In the genomic region with DNA sequence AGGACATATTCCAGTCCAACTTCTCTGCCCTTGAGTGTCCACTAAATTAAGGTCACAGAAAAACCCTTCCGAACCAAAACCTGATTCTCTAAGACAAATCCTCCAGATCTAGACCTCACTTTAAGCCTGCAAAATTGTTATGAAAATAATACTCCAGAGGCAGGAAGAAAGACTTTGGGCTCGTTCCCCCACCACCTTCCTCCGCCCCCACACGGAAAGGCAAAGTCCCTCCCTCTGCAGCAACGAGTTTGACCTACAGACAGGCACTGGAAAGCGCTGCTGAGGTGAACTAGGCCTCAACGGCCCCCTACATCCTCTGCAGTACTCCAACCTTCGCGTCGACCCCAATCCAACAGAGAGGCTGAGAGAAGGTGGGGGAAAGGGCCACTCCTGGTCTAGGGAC, we compare ENCODE assay signal across 8 cellular contexts. TPM values are rescaled to one million over a fixed set of nuclear protein-coding genes. Genes with fewer than 3 reads are reported as not detected.
DNase-seq lines count a peak whose midpoint lies in the region; ATAC-seq and TF ChIP-seq lines count a peak whose summit lies in the region.

No MANE protein-coding gene starts in this region.

- no peaks in the 10 kb centered on the region for H3K27me3 ChIP-seq in BE2C
- H3K27me3 ChIP-seq in left ventricle myocardium inferior (ENCODE audit: low read depth), result no peaks in the 10 kb centered on the region

- no peak for TF ChIP-seq CTCF in BE2C (IDR thresholded peaks at IDR 0.05; ENCODE audit: low read depth, low read length)
- no peak for TF ChIP-seq CTCF in left ventricle myocardium inferior (IDR thresholded peaks at IDR 0.05; ENCODE audit: borderline replicate concordance)

- ATAC-seq in HG03342 (IDR thresholded peaks at IDR 0.05; ENCODE audit: unreplicated experiment), result peak; percentile 55

- no peaks in the 10 kb centered on the region for H3K9me3 ChIP-seq in BE2C
- no peaks in the 10 kb centered on the region for H3K9me3 ChIP-seq in left ventricle myocardium inferior (replicated peaks)

- H3K4me1 ChIP-seq in BE2C (no peaks in the 10 kb centered on the region; the same call in 1 of the 2 replicates), left ventricle myocardium inferior (peaks cover 62% of the 10 kb centered on the region)

- intact Hi-C loops in left ventricle myocardium inferior (cut with micrococcal nuclease), result no loop called here

- peak; percentile 49 for TF ChIP-seq POLR2A in GM19099 (IDR thresholded peaks at IDR 0.05; ENCODE audit: extremely low read depth, insufficient read length, low read depth)

- H3K27ac ChIP-seq in left ventricle myocardium inferior (replicated peaks), result peak overlapping the region; percentile 98

- H3K4me3 ChIP-seq in BE2C (ENCODE audit: low read depth, low read length) (peak overlapping the region; percentile 82), left ventricle myocardium inferior (peak overlapping the region; percentile 89)

- DNase-seq in BE2C (peak; percentile 10), RPMI8226 (peak; percentile 62), left ventricle myocardium inferior (peak; percentile 35), renal cortical epithelial cell (ENCODE audit: low read depth) (peak; percentile 36), DMS153 treated with DMSO at 0.1 percent for 48 hours (lab: John Stamatoyannopoulos, UW; ENCODE audit: unreplicated experiment) (no peak)
- DNase-seq in activated naive CD8-positive, alpha-beta T cell treated with anti-CD3 and anti-CD28 coated beads, Interleukin-2, amount 50 U/mL, for 16 hours (ENCODE audit: low read depth, low spot score), result peak; percentile 11

- H3K36me3 ChIP-seq in BE2C (peaks cover 32% of the 10 kb centered on the region), left ventricle myocardium inferior (peaks cover 46% of the 10 kb centered on the region)

RNA-seq across cellular contexts. Expression of a gene that starts 0.8 kb away (rescaled TPM):
- polyA plus RNA-seq in BE2C (2012; ENCODE audit: insufficient read depth, insufficient read length, low read depth), result 180 TPM
- total RNA-seq in left ventricle myocardium inferior (1,059 TPM), renal cortical epithelial cell (112 and 142 TPM in 2 replicates)

RNA-seq across cellular contexts. Expression of a gene that starts 12.7 kb away (rescaled TPM):
- polyA plus RNA-seq in BE2C (2012; ENCODE audit: insufficient read depth, insufficient read length, low read depth), result 10.3 TPM
- total RNA-seq in left ventricle myocardium inferior (24.1 TPM), renal cortical epithelial cell (48.8 and 77.8 TPM in 2 replicates)
